Comparison of ENCODE assay signal across 1 cellular context in the genomic region with DNA sequence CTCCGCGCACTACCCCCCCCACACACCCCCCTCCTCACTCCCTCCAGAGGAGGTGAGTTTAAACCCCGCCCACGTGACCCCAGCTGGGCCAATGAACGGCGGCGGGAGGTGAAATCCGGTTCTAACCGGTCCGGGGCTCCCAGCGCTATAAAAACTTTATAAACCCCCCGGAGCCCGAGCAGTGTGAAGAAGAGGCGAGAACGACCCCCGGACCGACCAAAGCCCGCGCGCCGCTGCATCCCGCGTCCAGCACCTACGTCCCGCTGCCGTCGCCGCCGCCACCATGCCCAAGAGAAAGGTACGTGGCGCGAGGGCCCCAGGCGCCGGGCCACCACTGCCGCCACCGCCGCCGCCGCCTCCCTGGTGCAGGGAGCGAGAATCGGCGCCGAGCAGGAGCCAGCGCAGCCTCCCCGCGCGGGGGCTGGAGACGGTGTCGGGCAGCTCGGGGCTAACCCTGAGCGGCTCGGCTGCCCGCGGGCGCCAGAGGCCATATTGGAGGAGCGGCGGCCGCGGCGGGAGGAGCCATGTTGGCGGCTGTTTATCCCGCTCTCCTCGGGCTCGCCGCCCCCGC.
TF ChIP-seq lines count a peak whose summit lies in the region.

A gene (plus strand): TSS at position 111 of the 571 bp plus-strand sequence. CDS start 173 bp downstream, at position 284.

TF ChIP-seq in K562, 482 proteins besides CTCF, POLR2A, EP300 and RAD21 (continued from another document and continues in another):
- TF ChIP-seq, protein P1, sequence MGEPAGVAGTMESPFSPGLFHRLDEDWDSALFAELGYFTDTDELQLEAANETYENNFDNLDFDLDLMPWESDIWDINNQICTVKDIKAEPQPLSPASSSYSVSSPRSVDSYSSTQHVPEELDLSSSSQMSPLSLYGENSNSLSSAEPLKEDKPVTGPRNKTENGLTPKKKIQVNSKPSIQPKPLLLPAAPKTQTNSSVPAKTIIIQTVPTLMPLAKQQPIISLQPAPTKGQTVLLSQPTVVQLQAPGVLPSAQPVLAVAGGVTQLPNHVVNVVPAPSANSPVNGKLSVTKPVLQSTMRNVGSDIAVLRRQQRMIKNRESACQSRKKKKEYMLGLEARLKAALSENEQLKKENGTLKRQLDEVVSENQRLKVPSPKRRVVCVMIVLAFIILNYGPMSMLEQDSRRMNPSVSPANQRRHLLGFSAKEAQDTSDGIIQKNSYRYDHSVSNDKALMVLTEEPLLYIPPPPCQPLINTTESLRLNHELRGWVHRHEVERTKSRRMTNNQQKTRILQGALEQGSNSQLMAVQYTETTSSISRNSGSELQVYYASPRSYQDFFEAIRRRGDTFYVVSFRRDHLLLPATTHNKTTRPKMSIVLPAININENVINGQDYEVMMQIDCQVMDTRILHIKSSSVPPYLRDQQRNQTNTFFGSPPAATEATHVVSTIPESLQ (CRISPR knock-in tag; IDR thresholded peaks at IDR 0.05): peak; percentile 78
- no peak for TF ChIP-seq FOXK1 (CRISPR knock-in tag; IDR thresholded peaks at IDR 0.05; ENCODE audit: borderline replicate concordance)
- no peak for TF ChIP-seq SRF (CRISPR knock-in tag; IDR thresholded peaks at IDR 0.05)
- TF ChIP-seq, protein P2, sequence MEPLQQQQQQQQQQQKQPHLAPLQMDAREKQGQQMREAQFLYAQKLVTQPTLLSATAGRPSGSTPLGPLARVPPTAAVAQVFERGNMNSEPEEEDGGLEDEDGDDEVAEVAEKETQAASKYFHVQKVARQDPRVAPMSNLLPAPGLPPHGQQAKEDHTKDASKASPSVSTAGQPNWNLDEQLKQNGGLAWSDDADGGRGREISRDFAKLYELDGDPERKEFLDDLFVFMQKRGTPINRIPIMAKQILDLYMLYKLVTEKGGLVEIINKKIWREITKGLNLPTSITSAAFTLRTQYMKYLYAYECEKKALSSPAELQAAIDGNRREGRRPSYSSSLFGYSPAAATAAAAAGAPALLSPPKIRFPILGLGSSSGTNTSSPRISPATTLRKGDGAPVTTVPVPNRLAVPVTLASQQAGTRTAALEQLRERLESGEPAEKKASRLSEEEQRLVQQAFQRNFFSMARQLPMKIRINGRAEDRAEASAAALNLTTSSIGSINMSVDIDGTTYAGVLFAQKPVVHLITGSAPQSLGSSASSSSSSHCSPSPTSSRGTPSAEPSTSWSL (CRISPR knock-in tag; IDR thresholded peaks at IDR 0.05; ENCODE audit: borderline replicate concordance): peak; percentile 91; the same call in 1 of the 2 replicates
- TF ChIP-seq ZNF695 (CRISPR knock-in tag; IDR thresholded peaks at IDR 0.05): peak; percentile 62; the same call in 1 of the 2 replicates
- TF ChIP-seq, protein P3, sequence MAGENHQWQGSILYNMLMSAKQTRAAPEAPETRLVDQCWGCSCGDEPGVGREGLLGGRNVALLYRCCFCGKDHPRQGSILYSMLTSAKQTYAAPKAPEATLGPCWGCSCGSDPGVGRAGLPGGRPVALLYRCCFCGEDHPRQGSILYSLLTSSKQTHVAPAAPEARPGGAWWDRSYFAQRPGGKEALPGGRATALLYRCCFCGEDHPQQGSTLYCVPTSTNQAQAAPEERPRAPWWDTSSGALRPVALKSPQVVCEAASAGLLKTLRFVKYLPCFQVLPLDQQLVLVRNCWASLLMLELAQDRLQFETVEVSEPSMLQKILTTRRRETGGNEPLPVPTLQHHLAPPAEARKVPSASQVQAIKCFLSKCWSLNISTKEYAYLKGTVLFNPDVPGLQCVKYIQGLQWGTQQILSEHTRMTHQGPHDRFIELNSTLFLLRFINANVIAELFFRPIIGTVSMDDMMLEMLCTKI (IDR thresholded peaks at IDR 0.05; ENCODE audit: partially characterized antibody): no peak
- 0 out of 2 replicates have a peak, but pooled peaks have one; percentile 72 for TF ChIP-seq CAMTA2 (CRISPR knock-in tag; conservative IDR thresholded peaks at IDR 0.05)
- TF ChIP-seq ZNF232 (CRISPR knock-in tag; IDR thresholded peaks at IDR 0.05): 0 out of 2 replicates have a peak, but pooled peaks have one; percentile 37
- 0 out of 2 replicates have a peak, but pooled peaks have one; percentile 7 for TF ChIP-seq ZKSCAN8 (CRISPR knock-in tag; IDR thresholded peaks at IDR 0.05)
- TF ChIP-seq NFRKB (IDR thresholded peaks at IDR 0.05; ENCODE audit: low read depth): peak; percentile 97
- no peak for TF ChIP-seq NFE2 (IDR thresholded peaks at IDR 0.05; ENCODE audit: low read depth)
- TF ChIP-seq ARID2 (IDR thresholded peaks at IDR 0.05): no peak
- TF ChIP-seq CREM (IDR thresholded peaks at IDR 0.05; ENCODE audit: low read depth): no peak
- peak; percentile 89 for TF ChIP-seq NFYB (IDR thresholded peaks at IDR 0.05; ENCODE audit: extremely low read depth, insufficient read length)
- TF ChIP-seq MED1 (CRISPR knock-in tag; IDR thresholded peaks at IDR 0.05; ENCODE audit: borderline replicate concordance): no peak
- TF ChIP-seq, protein P4, sequence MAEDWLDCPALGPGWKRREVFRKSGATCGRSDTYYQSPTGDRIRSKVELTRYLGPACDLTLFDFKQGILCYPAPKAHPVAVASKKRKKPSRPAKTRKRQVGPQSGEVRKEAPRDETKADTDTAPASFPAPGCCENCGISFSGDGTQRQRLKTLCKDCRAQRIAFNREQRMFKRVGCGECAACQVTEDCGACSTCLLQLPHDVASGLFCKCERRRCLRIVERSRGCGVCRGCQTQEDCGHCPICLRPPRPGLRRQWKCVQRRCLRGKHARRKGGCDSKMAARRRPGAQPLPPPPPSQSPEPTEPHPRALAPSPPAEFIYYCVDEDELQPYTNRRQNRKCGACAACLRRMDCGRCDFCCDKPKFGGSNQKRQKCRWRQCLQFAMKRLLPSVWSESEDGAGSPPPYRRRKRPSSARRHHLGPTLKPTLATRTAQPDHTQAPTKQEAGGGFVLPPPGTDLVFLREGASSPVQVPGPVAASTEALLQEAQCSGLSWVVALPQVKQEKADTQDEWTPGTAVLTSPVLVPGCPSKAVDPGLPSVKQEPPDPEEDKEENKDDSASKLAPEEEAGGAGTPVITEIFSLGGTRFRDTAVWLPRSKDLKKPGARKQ (CRISPR knock-in tag; IDR thresholded peaks at IDR 0.05): no peak
- 0 out of 2 replicates have a peak, but pooled peaks have one; percentile 22 for TF ChIP-seq ZNF263 (CRISPR knock-in tag; IDR thresholded peaks at IDR 0.05; ENCODE audit: borderline replicate concordance)
- TF ChIP-seq PHTF2 (CRISPR knock-in tag; IDR thresholded peaks at IDR 0.05): peak; percentile 69; the same call in 1 of the 2 replicates
- 0 out of 2 replicates have a peak, but pooled peaks have one; percentile 36 for TF ChIP-seq GABPB2 (CRISPR knock-in tag; conservative IDR thresholded peaks at IDR 0.05)
- no peak for TF ChIP-seq ILF3 (IDR thresholded peaks at IDR 0.05; ENCODE audit: borderline replicate concordance)
- TF ChIP-seq, protein P5, sequence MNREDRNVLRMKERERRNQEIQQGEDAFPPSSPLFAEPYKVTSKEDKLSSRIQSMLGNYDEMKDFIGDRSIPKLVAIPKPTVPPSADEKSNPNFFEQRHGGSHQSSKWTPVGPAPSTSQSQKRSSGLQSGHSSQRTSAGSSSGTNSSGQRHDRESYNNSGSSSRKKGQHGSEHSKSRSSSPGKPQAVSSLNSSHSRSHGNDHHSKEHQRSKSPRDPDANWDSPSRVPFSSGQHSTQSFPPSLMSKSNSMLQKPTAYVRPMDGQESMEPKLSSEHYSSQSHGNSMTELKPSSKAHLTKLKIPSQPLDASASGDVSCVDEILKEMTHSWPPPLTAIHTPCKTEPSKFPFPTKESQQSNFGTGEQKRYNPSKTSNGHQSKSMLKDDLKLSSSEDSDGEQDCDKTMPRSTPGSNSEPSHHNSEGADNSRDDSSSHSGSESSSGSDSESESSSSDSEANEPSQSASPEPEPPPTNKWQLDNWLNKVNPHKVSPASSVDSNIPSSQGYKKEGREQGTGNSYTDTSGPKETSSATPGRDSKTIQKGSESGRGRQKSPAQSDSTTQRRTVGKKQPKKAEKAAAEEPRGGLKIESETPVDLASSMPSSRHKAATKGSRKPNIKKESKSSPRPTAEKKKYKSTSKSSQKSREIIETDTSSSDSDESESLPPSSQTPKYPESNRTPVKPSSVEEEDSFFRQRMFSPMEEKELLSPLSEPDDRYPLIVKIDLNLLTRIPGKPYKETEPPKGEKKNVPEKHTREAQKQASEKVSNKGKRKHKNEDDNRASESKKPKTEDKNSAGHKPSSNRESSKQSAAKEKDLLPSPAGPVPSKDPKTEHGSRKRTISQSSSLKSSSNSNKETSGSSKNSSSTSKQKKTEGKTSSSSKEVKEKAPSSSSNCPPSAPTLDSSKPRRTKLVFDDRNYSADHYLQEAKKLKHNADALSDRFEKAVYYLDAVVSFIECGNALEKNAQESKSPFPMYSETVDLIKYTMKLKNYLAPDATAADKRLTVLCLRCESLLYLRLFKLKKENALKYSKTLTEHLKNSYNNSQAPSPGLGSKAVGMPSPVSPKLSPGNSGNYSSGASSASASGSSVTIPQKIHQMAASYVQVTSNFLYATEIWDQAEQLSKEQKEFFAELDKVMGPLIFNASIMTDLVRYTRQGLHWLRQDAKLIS (CRISPR knock-in tag; IDR thresholded peaks at IDR 0.05): peak; percentile 95
- TF ChIP-seq PRPF4 (IDR thresholded peaks at IDR 0.05; ENCODE audit: insufficient read depth, low read depth, low read length, poor library complexity, severe bottlenecking): peak; percentile 58
- TF ChIP-seq ZNF124 (CRISPR knock-in tag; IDR thresholded peaks at IDR 0.05): peak; percentile 62; the same call in 1 of the 2 replicates
- TF ChIP-seq ZNF431 (CRISPR knock-in tag; IDR thresholded peaks at IDR 0.05): peak; percentile 19; the same call in 1 of the 2 replicates
- peak; percentile 93 for TF ChIP-seq ZNF766 (CRISPR knock-in tag; conservative IDR thresholded peaks at IDR 0.05)
- no peak for TF ChIP-seq ZNF75A (CRISPR knock-in tag; IDR thresholded peaks at IDR 0.05)
- peak; percentile 13 for TF ChIP-seq RBM25 (IDR thresholded peaks at IDR 0.05; ENCODE audit: low read depth, low read length, severe bottlenecking)
- TF ChIP-seq HDAC8 (tag; IDR thresholded peaks at IDR 0.05): peak; percentile 70; the same call in 1 of the 2 replicates
- no peak for TF ChIP-seq MAFK (IDR thresholded peaks at IDR 0.05; ENCODE audit: low read length)
- TF ChIP-seq PHF21A (IDR thresholded peaks at IDR 0.05; ENCODE audit: borderline replicate concordance, low read depth): no peak
- TF ChIP-seq, protein P6, sequence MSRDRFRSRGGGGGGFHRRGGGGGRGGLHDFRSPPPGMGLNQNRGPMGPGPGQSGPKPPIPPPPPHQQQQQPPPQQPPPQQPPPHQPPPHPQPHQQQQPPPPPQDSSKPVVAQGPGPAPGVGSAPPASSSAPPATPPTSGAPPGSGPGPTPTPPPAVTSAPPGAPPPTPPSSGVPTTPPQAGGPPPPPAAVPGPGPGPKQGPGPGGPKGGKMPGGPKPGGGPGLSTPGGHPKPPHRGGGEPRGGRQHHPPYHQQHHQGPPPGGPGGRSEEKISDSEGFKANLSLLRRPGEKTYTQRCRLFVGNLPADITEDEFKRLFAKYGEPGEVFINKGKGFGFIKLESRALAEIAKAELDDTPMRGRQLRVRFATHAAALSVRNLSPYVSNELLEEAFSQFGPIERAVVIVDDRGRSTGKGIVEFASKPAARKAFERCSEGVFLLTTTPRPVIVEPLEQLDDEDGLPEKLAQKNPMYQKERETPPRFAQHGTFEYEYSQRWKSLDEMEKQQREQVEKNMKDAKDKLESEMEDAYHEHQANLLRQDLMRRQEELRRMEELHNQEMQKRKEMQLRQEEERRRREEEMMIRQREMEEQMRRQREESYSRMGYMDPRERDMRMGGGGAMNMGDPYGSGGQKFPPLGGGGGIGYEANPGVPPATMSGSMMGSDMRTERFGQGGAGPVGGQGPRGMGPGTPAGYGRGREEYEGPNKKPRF (IDR thresholded peaks at IDR 0.05; ENCODE audit: low read depth, low read length): no peak
- TF ChIP-seq SIN3B (IDR thresholded peaks at IDR 0.05; ENCODE audit: low read depth): peak; percentile 76
- TF ChIP-seq XRCC5 (IDR thresholded peaks at IDR 0.05; ENCODE audit: low read depth, low read length): no peak
- TF ChIP-seq, protein P7, sequence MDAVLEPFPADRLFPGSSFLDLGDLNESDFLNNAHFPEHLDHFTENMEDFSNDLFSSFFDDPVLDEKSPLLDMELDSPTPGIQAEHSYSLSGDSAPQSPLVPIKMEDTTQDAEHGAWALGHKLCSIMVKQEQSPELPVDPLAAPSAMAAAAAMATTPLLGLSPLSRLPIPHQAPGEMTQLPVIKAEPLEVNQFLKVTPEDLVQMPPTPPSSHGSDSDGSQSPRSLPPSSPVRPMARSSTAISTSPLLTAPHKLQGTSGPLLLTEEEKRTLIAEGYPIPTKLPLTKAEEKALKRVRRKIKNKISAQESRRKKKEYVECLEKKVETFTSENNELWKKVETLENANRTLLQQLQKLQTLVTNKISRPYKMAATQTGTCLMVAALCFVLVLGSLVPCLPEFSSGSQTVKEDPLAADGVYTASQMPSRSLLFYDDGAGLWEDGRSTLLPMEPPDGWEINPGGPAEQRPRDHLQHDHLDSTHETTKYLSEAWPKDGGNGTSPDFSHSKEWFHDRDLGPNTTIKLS (IDR thresholded peaks at IDR 0.05; ENCODE audit: borderline replicate concordance, low read depth): peak; percentile 84; the same call in 1 of the 2 replicates
- TF ChIP-seq, protein P8, sequence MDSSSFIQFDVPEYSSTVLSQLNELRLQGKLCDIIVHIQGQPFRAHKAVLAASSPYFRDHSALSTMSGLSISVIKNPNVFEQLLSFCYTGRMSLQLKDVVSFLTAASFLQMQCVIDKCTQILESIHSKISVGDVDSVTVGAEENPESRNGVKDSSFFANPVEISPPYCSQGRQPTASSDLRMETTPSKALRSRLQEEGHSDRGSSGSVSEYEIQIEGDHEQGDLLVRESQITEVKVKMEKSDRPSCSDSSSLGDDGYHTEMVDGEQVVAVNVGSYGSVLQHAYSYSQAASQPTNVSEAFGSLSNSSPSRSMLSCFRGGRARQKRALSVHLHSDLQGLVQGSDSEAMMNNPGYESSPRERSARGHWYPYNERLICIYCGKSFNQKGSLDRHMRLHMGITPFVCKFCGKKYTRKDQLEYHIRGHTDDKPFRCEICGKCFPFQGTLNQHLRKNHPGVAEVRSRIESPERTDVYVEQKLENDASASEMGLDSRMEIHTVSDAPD (CRISPR knock-in tag; IDR thresholded peaks at IDR 0.05): peak; percentile 10; the same call in 1 of the 2 replicates
- TF ChIP-seq, protein P9, sequence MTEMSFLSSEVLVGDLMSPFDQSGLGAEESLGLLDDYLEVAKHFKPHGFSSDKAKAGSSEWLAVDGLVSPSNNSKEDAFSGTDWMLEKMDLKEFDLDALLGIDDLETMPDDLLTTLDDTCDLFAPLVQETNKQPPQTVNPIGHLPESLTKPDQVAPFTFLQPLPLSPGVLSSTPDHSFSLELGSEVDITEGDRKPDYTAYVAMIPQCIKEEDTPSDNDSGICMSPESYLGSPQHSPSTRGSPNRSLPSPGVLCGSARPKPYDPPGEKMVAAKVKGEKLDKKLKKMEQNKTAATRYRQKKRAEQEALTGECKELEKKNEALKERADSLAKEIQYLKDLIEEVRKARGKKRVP (CRISPR knock-in tag; IDR thresholded peaks at IDR 0.05): peak; percentile 45; the same call in 1 of the 2 replicates
- no peak for TF ChIP-seq ZNF668 (CRISPR knock-in tag; IDR thresholded peaks at IDR 0.05)
- TF ChIP-seq U2AF2 (optimal IDR thresholded peaks at IDR 0.05; ENCODE audit: low read depth, low read length): no peak
